9 cellular contexts compared by ENCODE assay signal in the genomic region with DNA sequence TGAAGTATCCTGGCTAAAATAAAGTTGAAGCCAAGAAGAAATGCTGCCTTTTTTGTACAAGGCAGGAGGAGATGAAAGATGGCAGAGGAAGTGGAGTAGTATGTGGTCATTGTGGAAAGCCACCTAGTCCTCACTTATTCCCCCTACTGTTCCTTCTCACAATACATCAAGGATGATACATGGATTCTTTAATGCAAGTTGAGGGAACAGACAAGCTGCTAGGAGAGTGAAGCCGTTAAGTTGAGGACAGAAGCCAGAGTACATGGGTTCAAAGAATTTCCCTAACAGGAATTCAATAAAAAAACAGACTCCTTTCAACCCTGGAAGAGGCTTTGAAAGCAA.
DNase-seq lines count a peak whose midpoint lies in the region; FAIRE-seq and TF ChIP-seq lines count a peak whose summit lies in the region.
"Had no signal": no experiment of that assay in that cellular context is flagged by ENCODE, and none has a peak within 500 bp of the region (broad histone marks: within the 10 kb centered on the region; RNA-seq: fewer than 3 reads in every experiment).

No MANE protein-coding gene starts in this region.

- H3K79me2 ChIP-seq in endothelial cell of umbilical vein (ENCODE audit: control insufficient read depth, insufficient read depth, low read length): peaks cover 15% of the 10 kb centered on the region

- BruUV-seq in endothelial cell of umbilical vein (replicated peaks; lab: Mats Ljungman, UMichigan): no TSS peak

- intact Hi-C loops in endothelial cell of umbilical vein (cut with micrococcal nuclease): loop anchor here (2.0 to 10.0 kb wide), 5 partner anchors 35 to 599 kb away; partner anchors contain the start of gene MAP1B

- H3K27me3 ChIP-seq in endothelial cell of umbilical vein (ENCODE audit: control insufficient read depth in 2 of 2, insufficient read depth in 2 of 2, low read length in 2 of 2) (no peaks in the 10 kb centered on the region), skeletal muscle tissue (ENCODE audit: control insufficient read depth in 3 of 3, insufficient read depth in 3 of 3, low read length in 3 of 3) (no peaks in the 10 kb centered on the region), suprapubic skin (no peaks in the 10 kb centered on the region)

- H3K9ac ChIP-seq in endothelial cell of umbilical vein (replicated peaks; ENCODE audit: extremely low read depth, insufficient read depth, low read length): no peak overlapping the region
- no peak overlapping the region for H3K9ac ChIP-seq in skeletal muscle tissue (ENCODE audit: low read depth in 1 of 3, low read length in 3 of 3)

- dilution Hi-C loops in endothelial cell of umbilical vein (cut with MboI; ENCODE audit: extremely low pct_ligation_motif_present, low sequenced_read_pairs): no loop called here

- H3K4me1 ChIP-seq in endothelial cell of umbilical vein (ENCODE audit: control insufficient read depth, extremely low read depth, insufficient read depth, low read length) (peaks cover 57% of the 10 kb centered on the region), skeletal muscle tissue (ENCODE audit: control insufficient read depth in 3 of 3, insufficient read depth in 3 of 3, low read length in 3 of 3) (peaks cover 12 to 29% (median 29%) of the 10 kb centered on the region in 3 donors), suprapubic skin (peaks cover 27% of the 10 kb centered on the region)

- H3K4me2 ChIP-seq in endothelial cell of umbilical vein (ENCODE audit: insufficient read depth, low read length): peak overlapping the region; percentile 74

- DNase-seq in GM18507 (ENCODE audit: extremely low spot score, insufficient read length, low read depth) (no peak), NCI-H82 (lab: John Stamatoyannopoulos, UW) (peak; percentile 54), endothelial cell of umbilical vein (ENCODE audit: low read depth, low spot score) (peak; percentile 68), germinal center (ENCODE audit: low spot score) (no peak), suprapubic skin (ENCODE audit: low spot score in 2 of 2) (no peak), NAMALWA (ENCODE audit: low spot score) (no peak), NCI-H2029 (lab: John Stamatoyannopoulos, UW) (no peak)
- DNase-seq: head of caudate nucleus had no signal

- FAIRE-seq in GM18507 (lab: Jason Lieb, UNC) (peak; percentile 15), endothelial cell of umbilical vein (lab: Jason Lieb, UNC) (peak; percentile 18)

- no peaks in the 10 kb centered on the region for H4K20me1 ChIP-seq in endothelial cell of umbilical vein (replicated peaks; ENCODE audit: control insufficient read depth, extremely low read depth, insufficient read depth, low read length)

- POLR2A ChIA-PET in endothelial cell of umbilical vein (lab: Charles Lee): interaction anchor here (0.7 kb wide), 1 partner anchor 51 kb away, joined by 3 read pairs; no protein-coding TSS in a partner anchor

- 70% methylated on average over 1 of the region's 1 CpG for WGBS in suprapubic skin

- TF ChIP-seq EP300 in suprapubic skin (IDR thresholded peaks at IDR 0.05): no peak

- H3K9me3 ChIP-seq in endothelial cell of umbilical vein (replicated peaks; ENCODE audit: control insufficient read depth, insufficient read depth, low read length) (no peaks in the 10 kb centered on the region), skeletal muscle tissue (ENCODE audit: control insufficient read depth in 3 of 3, low read length in 3 of 3) (no peaks in the 10 kb centered on the region), suprapubic skin (no peaks in the 10 kb centered on the region)

- CTCF ChIA-PET in endothelial cell of umbilical vein (lab: Charles Lee): interaction anchor here (1.1 to 3.7 kb wide), 10 partner anchors 12 to 464 kb away, joined by 3 to 35 read pairs (median 14); no protein-coding TSS in a partner anchor

- H3K27ac ChIP-seq in endothelial cell of umbilical vein (ENCODE audit: insufficient read depth, low read depth, low read length) (peak overlapping the region; percentile 88), skeletal muscle tissue (ENCODE audit: low read depth, low read length) (peak overlapping the region; percentile 6), suprapubic skin (no peak overlapping the region)

- peak in 1 of 2 donors; percentile 41 for TF ChIP-seq CTCF in endothelial cell of umbilical vein (IDR thresholded peaks at IDR 0.05; ENCODE audit: extremely low read depth in 1 of 2, insufficient read depth in 1 of 2, low read depth in 1 of 2, low read length in 2 of 2)
- no peak for TF ChIP-seq CTCF in suprapubic skin (IDR thresholded peaks at IDR 0.05)

- H3K9me1 ChIP-seq in endothelial cell of umbilical vein (replicated peaks; ENCODE audit: control insufficient read depth, extremely low read depth, insufficient read depth, low read length): no peaks in the 10 kb centered on the region

- H3K36me3 ChIP-seq in endothelial cell of umbilical vein (ENCODE audit: control insufficient read depth in 2 of 2, extremely low read depth in 1 of 2, insufficient read depth in 2 of 2, low read length in 2 of 2) (no peaks in the 10 kb centered on the region), skeletal muscle tissue (ENCODE audit: control insufficient read depth in 3 of 3, insufficient read depth in 3 of 3, low read length in 3 of 3) (no peaks in the 10 kb centered on the region), suprapubic skin (no peaks in the 10 kb centered on the region)

- TF ChIP-seq POLR2A in endothelial cell of umbilical vein (IDR thresholded peaks at IDR 0.05; ENCODE audit: low read depth, low read length) (no peak), suprapubic skin (IDR thresholded peaks at IDR 0.05) (no peak)

- H3K4me3 ChIP-seq in endothelial cell of umbilical vein (replicated peaks in 1 of 3; ENCODE audit: insufficient read depth in 1 of 3, low read depth in 1 of 3, low read length in 3 of 3) (no peak overlapping the region), skeletal muscle tissue (ENCODE audit: low read length in 3 of 3) (no peak overlapping the region), suprapubic skin (no peak overlapping the region)

- no peak overlapping the region for H2AFZ ChIP-seq in endothelial cell of umbilical vein (ENCODE audit: low read depth, low read length)

TF ChIP-seq in endothelial cell of umbilical vein, 7 proteins besides CTCF, POLR2A, EP300 and RAD21:
- TF ChIP-seq JUN (IDR thresholded peaks at IDR 0.05; ENCODE audit: borderline replicate concordance, insufficient read depth, insufficient read length, low read depth) (no peak), MYC (IDR thresholded peaks at IDR 0.05; ENCODE audit: low read depth, low read length) (no peak), FOS (IDR thresholded peaks at IDR 0.05; ENCODE audit: borderline replicate concordance, insufficient read depth, low read length) (no peak), GATA2 (IDR thresholded peaks at IDR 0.05; ENCODE audit: insufficient read depth, insufficient read length, low read depth, low read length) (no peak), EZH2 (IDR thresholded peaks at IDR 0.05; ENCODE audit: borderline replicate concordance, low read depth, low read length, severe bottlenecking) (no peak), POLR2AphosphoS5 (IDR thresholded peaks at IDR 0.05; ENCODE audit: insufficient read depth, low read depth, low read length) (no peak)
- TF ChIP-seq, protein P1, sequence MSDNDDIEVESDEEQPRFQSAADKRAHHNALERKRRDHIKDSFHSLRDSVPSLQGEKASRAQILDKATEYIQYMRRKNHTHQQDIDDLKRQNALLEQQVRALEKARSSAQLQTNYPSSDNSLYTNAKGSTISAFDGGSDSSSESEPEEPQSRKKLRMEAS (IDR thresholded peaks at IDR 0.05; ENCODE audit: insufficient read depth, insufficient read length): no peak

Comparison
In these comparisons a context has a peak if more than half of its experiments do, and no peak if none do; other contexts are left out.
1. DNase-seq: peak in NCI-H82 (single experiment) and endothelial cell of umbilical vein (single experiment); none in GM18507 (single experiment), germinal center (single experiment), suprapubic skin (0 of 2), NAMALWA (single experiment) and NCI-H2029 (single experiment).